ENCODE assay signal across 28 cellular contexts in the genomic region with DNA sequence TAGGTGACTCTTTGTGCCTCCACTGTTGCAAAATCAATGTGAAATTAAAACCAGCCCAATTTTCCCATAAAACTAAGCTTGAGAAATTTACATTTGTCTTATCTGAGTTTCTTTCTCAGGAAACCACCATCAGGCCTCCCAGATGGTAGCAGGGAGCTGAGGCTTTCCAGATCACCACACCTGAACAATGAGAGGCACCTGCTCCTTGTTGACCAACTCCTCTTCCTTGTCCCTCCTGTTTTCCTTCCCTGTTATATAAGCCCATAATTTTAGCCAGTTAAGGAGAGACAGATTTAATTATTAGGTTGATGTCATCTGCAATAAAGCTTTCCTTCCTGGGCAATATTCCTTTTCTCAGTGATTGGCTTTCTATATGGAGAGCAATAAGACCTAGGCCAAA. TPM values are rescaled to one million over a fixed set of nuclear protein-coding genes. Genes with fewer than 3 reads are reported as not detected.
DNase-seq lines count a peak whose midpoint lies in the region; ATAC-seq and TF ChIP-seq lines count a peak whose summit lies in the region.
"Had no signal": no experiment of that assay in that cellular context is flagged by ENCODE, and none has a peak within 500 bp of the region (broad histone marks: within the 10 kb centered on the region; RNA-seq: fewer than 3 reads in every experiment).

No MANE protein-coding gene starts in this region.

- intact Hi-C loops in PC-9 (cut with micrococcal nuclease; ENCODE audit: unreplicated experiment) (loop anchor here (5.0 kb wide), 1 partner anchor 98 kb away; the partner anchor contains the start of gene CDKN2C), right lobe of liver (cut with DNase I) (no loop called here)

- peaks cover 28% of the 10 kb centered on the region for H3K4me1 ChIP-seq in PC-9 (replicated peaks; ENCODE audit: insufficient read depth)
- H3K4me1 ChIP-seq in right lobe of liver: no peaks in the 10 kb centered on the region
- H3K4me1 ChIP-seq: esophagus muscularis mucosa, gastrocnemius medialis, psoas muscle, vagina had no signal

- H3K27ac ChIP-seq in PC-9 (peak overlapping the region; percentile 94), right lobe of liver (no peak overlapping the region)
- H3K27ac ChIP-seq: esophagus muscularis mucosa, gastrocnemius medialis, psoas muscle, RWPE1, vagina had no signal

- BruUV-seq in PC-9 (replicated peaks; lab: Mats Ljungman, UMichigan): no TSS peak

- peak overlapping the region; percentile 54 for H3K4me2 ChIP-seq in PC-9

- ATAC-seq in right lobe of liver: no peak
- ATAC-seq: effector memory CD8-positive, alpha-beta T cell; gastrocnemius medialis; psoas muscle; stimulated activated effector memory CD8-positive, alpha-beta T cell treated with anti-CD3 and anti-CD28 coated beads, Interleukin-12 subunit alpha, Interleukin-12 subunit beta, amount 100 ng/mL, for 72 hours had no signal

- no peak for TF ChIP-seq CTCF in PC-9 (conservative IDR thresholded peaks at IDR 0.05)
- no peak for TF ChIP-seq CTCF in right lobe of liver (IDR thresholded peaks at IDR 0.05)

- no peak overlapping the region for H2AFZ ChIP-seq in PC-9

- H3K9me3 ChIP-seq in PC-9 (ENCODE audit: insufficient read depth, low read depth) (no peaks in the 10 kb centered on the region), right lobe of liver (no peaks in the 10 kb centered on the region)
- H3K9me3 ChIP-seq: esophagus muscularis mucosa, gastrocnemius medialis, psoas muscle, vagina had no signal

- CTCF ChIA-PET in PC-9 (lab: Charles Lee): no interaction called here

- TF ChIP-seq POLR2A in right lobe of liver (IDR thresholded peaks at IDR 0.05): no peak

- no peaks in the 10 kb centered on the region for H3K9me2 ChIP-seq in PC-9 (ENCODE audit: insufficient read depth)

- H3K27me3 ChIP-seq in PC-9 (ENCODE audit: insufficient read depth, low read depth): no peaks in the 10 kb centered on the region
- no peaks in the 10 kb centered on the region for H3K27me3 ChIP-seq in right lobe of liver
- H3K27me3 ChIP-seq: esophagus muscularis mucosa, gastrocnemius medialis, vagina had no signal

- DNase-seq in NCI-H2171 treated with DMSO at 0.1 percent for 48 hours (lab: John Stamatoyannopoulos, UW) (peak; percentile 74), NCI-H2171 (lab: John Stamatoyannopoulos, UW) (no peak), NCI-H187 treated with DMSO at 0.1 percent for 48 hours (lab: John Stamatoyannopoulos, UW) (peak; percentile 53), PC-9 (peak; percentile 31 to 86), kidney tubule cell (ENCODE audit: low spot score) (peak; percentile 60), NOMO-1 treated with DMSO at 0.1 percent for 48 hours (lab: John Stamatoyannopoulos, UW; ENCODE audit: unreplicated experiment) (no peak), right lobe of liver (no peak)
- DNase-seq in activated effector memory CD4-positive, alpha-beta T cell treated with anti-CD3 and anti-CD28 coated beads, Interleukin-2, amount 50 U/mL, for 16 hours: no peak
- DNase-seq: activated CD4-positive, alpha-beta memory T cell treated with anti-CD3 and anti-CD28 coated beads, Interleukin-2, amount 10 ng/mL, durations not matched to agents 7 days and 5 days; activated CD4-positive, CD25-positive, alpha-beta regulatory T cell; activated gamma-delta T cell; C1 segment of cervical spinal cord; effector memory CD8-positive, alpha-beta T cell; gastrocnemius medialis; GDM1; H9; hypothalamus; KG1; psoas muscle; stimulated activated CD4-positive, alpha-beta T cell treated with anti-CD3 and anti-CD28 coated beads, Interleukin-2, amount 100 ng/mL, for 24 hours had no signal

- no peaks in the 10 kb centered on the region for H3K79me2 ChIP-seq in PC-9 (ENCODE audit: low read depth)

- POLR2A ChIA-PET in PC-9 (lab: Charles Lee; ENCODE audit: unreplicated experiment): no interaction called here

- H3K36me3 ChIP-seq in PC-9 (ENCODE audit: low read depth) (no peaks in the 10 kb centered on the region), right lobe of liver (no peaks in the 10 kb centered on the region)
- H3K36me3 ChIP-seq: esophagus muscularis mucosa, gastrocnemius medialis, vagina had no signal

- no peak overlapping the region for H3K4me3 ChIP-seq in PC-9
- H3K4me3 ChIP-seq in right lobe of liver: no peak overlapping the region
- H3K4me3 ChIP-seq: esophagus muscularis mucosa, gastrocnemius medialis, lung, psoas muscle, vagina had no signal

- peaks cover 24% of the 10 kb centered on the region for H3F3A ChIP-seq in PC-9 (ENCODE audit: insufficient read depth, low read depth)

- no peaks in the 10 kb centered on the region for H4K20me1 ChIP-seq in PC-9 (ENCODE audit: insufficient read depth)

RNA-seq across cellular contexts. Expression of gene C1orf185, which starts 32.0 kb away (rescaled TPM):
- total RNA-seq in PC-9 (2021) (not detected in 2 replicates), right lobe of liver (not detected)
- total RNA-seq: activated CD4-positive, alpha-beta memory T cell treated with anti-CD3 and anti-CD28 coated beads, Interleukin-2, amount 10 ng/mL, durations not matched to agents 7 days and 5 days; esophagus muscularis mucosa; gastrocnemius medialis; H9; HT-29; lung; psoas muscle; skeletal muscle tissue; temporal lobe; vagina had no signal

Comparison
In these comparisons a context has a peak if more than half of its experiments do, and no peak if none do; other contexts are left out.
1. DNase-seq: peak in NCI-H2171 treated with DMSO at 0.1 percent for 48 hours (single experiment), NCI-H187 treated with DMSO at 0.1 percent for 48 hours (single experiment), PC-9 (2 of 2) and kidney tubule cell (single experiment); none in NCI-H2171 (single experiment), NOMO-1 treated with DMSO at 0.1 percent for 48 hours (single experiment), activated effector memory CD4-positive, alpha-beta T cell treated with anti-CD3 and anti-CD28 coated beads, Interleukin-2, amount 50 U/mL, for 16 hours (single experiment) and right lobe of liver (0 of 3).